Comparison of ENCODE assay signal across 1 cellular context in the genomic region with DNA sequence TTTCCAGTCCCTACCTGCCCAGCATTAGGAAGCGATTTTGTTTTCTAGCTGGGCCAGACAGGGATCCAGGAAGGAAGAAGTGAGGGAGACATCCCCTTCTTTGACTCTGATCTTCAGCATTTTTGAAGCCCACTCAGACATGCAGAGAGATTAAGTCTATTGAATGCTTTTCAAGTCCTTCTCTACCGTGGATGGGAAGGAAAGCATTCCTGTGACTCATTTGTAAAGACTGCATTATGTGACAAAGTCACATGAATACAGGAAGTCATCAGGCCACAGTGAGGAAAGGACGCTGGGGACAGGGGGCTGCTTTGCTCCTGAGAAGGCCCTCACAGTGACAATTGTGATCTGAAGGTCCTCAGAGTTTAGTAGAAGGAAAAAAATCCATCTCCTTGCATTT.
TF ChIP-seq lines count a peak whose summit lies in the region.

No MANE protein-coding gene starts in this region.

TF ChIP-seq in SK-N-SH, 30 proteins besides CTCF, POLR2A, EP300 and RAD21 (continued from another document):
- TF ChIP-seq ZBTB33 (IDR thresholded peaks at IDR 0.05; ENCODE audit: borderline replicate concordance, low read depth) (no peak), RFX5 (IDR thresholded peaks at IDR 0.05; ENCODE audit: low read length) (no peak), ELF1 (IDR thresholded peaks at IDR 0.05) (no peak), RXRA (IDR thresholded peaks at IDR 0.05; ENCODE audit: borderline replicate concordance, low read depth) (no peak), TAF1 (IDR thresholded peaks at IDR 0.05; ENCODE audit: borderline replicate concordance, low read depth, low read length) (no peak), YY1 (IDR thresholded peaks at IDR 0.05; ENCODE audit: low read depth) (no peak), SMC3 (IDR thresholded peaks at IDR 0.05; ENCODE audit: low read depth, low read length) (no peak), EZH2phosphoT487 (IDR thresholded peaks at IDR 0.05; ENCODE audit: borderline replicate concordance, low read depth) (no peak), FOXJ3 (CRISPR knock-in tag; IDR thresholded peaks at IDR 0.05) (no peak), FOSL2 (IDR thresholded peaks at IDR 0.05; ENCODE audit: borderline replicate concordance, low read depth) (no peak)
- TF ChIP-seq, protein P1, sequence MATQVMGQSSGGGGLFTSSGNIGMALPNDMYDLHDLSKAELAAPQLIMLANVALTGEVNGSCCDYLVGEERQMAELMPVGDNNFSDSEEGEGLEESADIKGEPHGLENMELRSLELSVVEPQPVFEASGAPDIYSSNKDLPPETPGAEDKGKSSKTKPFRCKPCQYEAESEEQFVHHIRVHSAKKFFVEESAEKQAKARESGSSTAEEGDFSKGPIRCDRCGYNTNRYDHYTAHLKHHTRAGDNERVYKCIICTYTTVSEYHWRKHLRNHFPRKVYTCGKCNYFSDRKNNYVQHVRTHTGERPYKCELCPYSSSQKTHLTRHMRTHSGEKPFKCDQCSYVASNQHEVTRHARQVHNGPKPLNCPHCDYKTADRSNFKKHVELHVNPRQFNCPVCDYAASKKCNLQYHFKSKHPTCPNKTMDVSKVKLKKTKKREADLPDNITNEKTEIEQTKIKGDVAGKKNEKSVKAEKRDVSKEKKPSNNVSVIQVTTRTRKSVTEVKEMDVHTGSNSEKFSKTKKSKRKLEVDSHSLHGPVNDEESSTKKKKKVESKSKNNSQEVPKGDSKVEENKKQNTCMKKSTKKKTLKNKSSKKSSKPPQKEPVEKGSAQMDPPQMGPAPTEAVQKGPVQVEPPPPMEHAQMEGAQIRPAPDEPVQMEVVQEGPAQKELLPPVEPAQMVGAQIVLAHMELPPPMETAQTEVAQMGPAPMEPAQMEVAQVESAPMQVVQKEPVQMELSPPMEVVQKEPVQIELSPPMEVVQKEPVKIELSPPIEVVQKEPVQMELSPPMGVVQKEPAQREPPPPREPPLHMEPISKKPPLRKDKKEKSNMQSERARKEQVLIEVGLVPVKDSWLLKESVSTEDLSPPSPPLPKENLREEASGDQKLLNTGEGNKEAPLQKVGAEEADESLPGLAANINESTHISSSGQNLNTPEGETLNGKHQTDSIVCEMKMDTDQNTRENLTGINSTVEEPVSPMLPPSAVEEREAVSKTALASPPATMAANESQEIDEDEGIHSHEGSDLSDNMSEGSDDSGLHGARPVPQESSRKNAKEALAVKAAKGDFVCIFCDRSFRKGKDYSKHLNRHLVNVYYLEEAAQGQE (IDR thresholded peaks at IDR 0.05; ENCODE audit: low read depth, low read length) = no peak
TF ChIP-seq in SK-N-SH: peak in this region for 0.
